ENCODE assay signal across 31 cellular contexts in the genomic region with DNA sequence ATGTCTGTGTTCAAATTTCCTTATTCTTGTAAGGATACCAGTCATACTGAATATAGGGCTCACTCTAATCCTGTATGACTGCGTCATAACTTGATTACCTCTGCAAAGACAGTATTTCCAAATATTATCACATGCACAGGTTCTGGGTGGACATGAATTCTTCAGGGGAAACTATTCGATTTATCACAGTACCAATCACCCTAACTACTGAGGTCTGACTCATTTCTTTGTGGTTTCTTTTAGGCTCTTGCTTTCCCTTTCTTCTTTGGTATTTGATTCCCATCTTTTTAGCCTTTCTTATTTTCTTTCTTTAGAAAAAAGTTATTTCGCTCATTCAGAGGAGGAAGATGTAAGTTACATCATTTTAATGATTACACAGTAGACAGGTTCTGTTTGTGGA. TPM values are rescaled to one million over a fixed set of nuclear protein-coding genes. Genes with fewer than 3 reads are reported as not detected.
DNase-seq lines count a peak whose midpoint lies in the region; ATAC-seq, FAIRE-seq and TF ChIP-seq lines count a peak whose summit lies in the region.
"Had no signal": no experiment of that assay in that cellular context is flagged by ENCODE, and none has a peak within 500 bp of the region (broad histone marks: within the 10 kb centered on the region; RNA-seq: fewer than 3 reads in every experiment).

No MANE protein-coding gene starts in this region.

- H3K9me3 ChIP-seq in pancreas: no peaks in the 10 kb centered on the region
- H3K9me3 ChIP-seq: SK-N-SH, spleen, suprapubic skin had no signal

- 53 to 60% methylated on average over 3 of the region's 3 CpGs for whole genome bisulfite sequencing in pancreas, 2 donors

- no peaks in the 10 kb centered on the region for H3K27me3 ChIP-seq in pancreas
- H3K27me3 ChIP-seq: spleen, suprapubic skin had no signal

- H3K27ac ChIP-seq in pancreas: no peak overlapping the region
- H3K27ac ChIP-seq: C4-2B, cardiac muscle cell, spleen, suprapubic skin had no signal

- FAIRE-seq in pancreas (lab: Jason Lieb, UNC): no peak

- H3K36me3 ChIP-seq in pancreas: no peaks in the 10 kb centered on the region
- H3K36me3 ChIP-seq: cardiac muscle cell, spleen, suprapubic skin had no signal

- DNase-seq in AG20443 (ENCODE audit: low spot score): peak; percentile 13
- peak; percentile 67 for DNase-seq in HT1080 (ENCODE audit: low read depth)
- DNase-seq in astrocyte of the hippocampus (ENCODE audit: low read depth, low spot score): peak; percentile 15
- DNase-seq in foreskin fibroblast: peak; percentile 34 to 64
- no peak for DNase-seq in stimulated activated CD4-positive, alpha-beta T cell treated with anti-CD3 and anti-CD28 coated beads, Interleukin-4, amount 100 ng/mL, for 4 hours
- DNase-seq in hippocampal formation (lab: John Stamatoyannopoulos, UW): no peak
- DNase-seq in activated CD4-positive, alpha-beta T cell treated with anti-CD3 and anti-CD28 coated beads for 4 hours: no peak
- no peak for DNase-seq in pancreas
- DNase-seq: ACHN; activated CD4-positive, alpha-beta T cell treated with anti-CD3 and anti-CD28 coated beads, Interleukin-2, amount 10 ng/mL, durations not matched to agents 24 days and 14 days; activated naive CD4-positive, alpha-beta T cell; activated T-cell treated with anti-CD3 and anti-CD28 coated beads, Interleukin-2, amount 50 U/mL, for 48 hours; Kasumi-1; naive B cell; NCI-H1048; NCI-H1694 treated with DMSO at 0.1 percent for 48 hours; NCI-H2171 treated with DMSO at 0.1 percent for 48 hours; NCI-H524 treated with DMSO at 0.1 percent for 48 hours; occipital lobe; retina; RPMI8226; SK-N-SH; spleen; stimulated activated CD4-positive, alpha-beta T cell treated with anti-CD3 and anti-CD28 coated beads, Interleukin-2, amount 100 ng/mL, for 48 hours; T-helper 2 cell had no signal

- intact Hi-C loops in pancreas (cut with DNase I): no loop called here

- TF ChIP-seq CTCF in foreskin fibroblast (IDR thresholded peaks at IDR 0.05; ENCODE audit: low read depth, low read length) (no peak), pancreas (IDR thresholded peaks at IDR 0.05) (no peak)

- ATAC-seq in pancreas: no peak
- ATAC-seq: GM23338; left lobe of liver; stimulated activated memory B cell treated with anti-CD40 and anti-IgM and Interleukin-4, amounts not matched to agents 10 μg/mL and 1 μg/mL and 100 μg/mL, for 72 hours had no signal

- no peaks in the 10 kb centered on the region for H3K4me1 ChIP-seq in pancreas
- H3K4me1 ChIP-seq: spleen, suprapubic skin had no signal

- H3K4me3 ChIP-seq in foreskin fibroblast (ENCODE audit: low read depth in 1 of 2, low read length in 2 of 2) (no peak overlapping the region), pancreas (no peak overlapping the region)
- H3K4me3 ChIP-seq: cardiac muscle cell, GM23338, spleen, suprapubic skin had no signal

RNA-seq across cellular contexts. Expression of gene TBX18, which starts 40.3 kb away (rescaled TPM):
- 5.1 and 5.9 TPM in 2 replicates for total RNA-seq in HT1080 (2014; rRNA removed; shearing (Covaris generic))
- polyA plus RNA-seq in HT1080 (2015; cell fraction: cytosol; rRNA removed): 4.5 and 4.7 TPM in 2 replicates
- 10.8 and 15.8 TPM in 2 replicates for polyA plus RNA-seq in HT1080 (2015; cell fraction: nucleus; rRNA removed)
- total RNA-seq in pancreas: under 1 TPM in 5 of 6 donors, not detected in 1; 0.08 to 0.84 (median 0.34) TPM
- under 1 TPM; 0.63 to 0.80 TPM for polyA plus RNA-seq in pancreas
- total RNA-seq: activated CD4-positive, alpha-beta T cell treated with anti-CD3 and anti-CD28 coated beads, Interleukin-2, amount 10 ng/mL, durations not matched to agents 24 days and 14 days had no signal
- polyA plus RNA-seq: GM23338 had no signal

Comparison
In these comparisons a context has a peak if more than half of its experiments do, and no peak if none do; other contexts are left out.
1. DNase-seq: peak in AG20443 (single experiment), HT1080 (single experiment), astrocyte of the hippocampus (single experiment) and foreskin fibroblast (2 of 2); none in stimulated activated CD4-positive, alpha-beta T cell treated with anti-CD3 and anti-CD28 coated beads, Interleukin-4, amount 100 ng/mL, for 4 hours (0 of 2), hippocampal formation (0 of 2), activated CD4-positive, alpha-beta T cell treated with anti-CD3 and anti-CD28 coated beads for 4 hours (0 of 2) and pancreas (0 of 6).